Comparison of ENCODE assay signal across 24 cellular contexts in genomic region chr2:167803449-167803988, GRCh38.
"Had no signal": no experiment of that assay in that cellular context is flagged by ENCODE, and none has a peak within 500 bp of the region (broad histone marks: within the 10 kb centered on the region; RNA-seq: fewer than 3 reads in every experiment).

No MANE protein-coding gene starts in this region.

- H3K9ac ChIP-seq: neural progenitor cell, parathyroid adenoma had no signal

- FAIRE-seq: small intestine, urothelium cell line had no signal

- H2AFZ ChIP-seq: neural progenitor cell, parathyroid adenoma had no signal

- H3K4me1 ChIP-seq: parathyroid adenoma, sigmoid colon, stomach, thyroid gland, tibial nerve, upper lobe of left lung, vagina had no signal

- H3K9me3 ChIP-seq: ovary, psoas muscle, stomach, thoracic aorta, thyroid gland, upper lobe of left lung, vagina had no signal

- H3K27me3 ChIP-seq: neural progenitor cell, ovary, sigmoid colon, stomach, thyroid gland, tibial nerve, upper lobe of left lung, vagina had no signal

- H3K4me3 ChIP-seq: neural progenitor cell, ovary, psoas muscle, sigmoid colon, stomach, thoracic aorta, thyroid gland, tibial nerve, upper lobe of left lung, vagina had no signal

- ATAC-seq: natural killer cell; psoas muscle; right cardiac atrium; stimulated activated effector memory CD8-positive, alpha-beta T cell treated with anti-CD3 and anti-CD28 coated beads, Interleukin-12 subunit alpha, Interleukin-12 subunit beta, amount 100 ng/mL, for 72 hours; stimulated activated naive B cell treated with anti-CD40 and anti-IgM and Interleukin-4, amounts not matched to agents 10 μg/mL and 1 μg/mL and 100 μg/mL, for 72 hours had no signal

- H3K79me2 ChIP-seq: parathyroid adenoma had no signal

- DNase-seq: natural killer cell; occipital lobe; ovary; psoas muscle; right cardiac atrium; sigmoid colon; small intestine; stimulated activated CD4-positive, alpha-beta T cell treated with anti-CD3 and anti-CD28 coated beads, Interleukin-15, amount 100 ng/mL, for 24 hours; stimulated activated CD4-positive, alpha-beta T cell treated with anti-CD3 and anti-CD28 coated beads, Interleukin-2, amount 100 ng/mL, for 24 hours; stimulated activated CD4-positive, alpha-beta T cell treated with anti-CD3 and anti-CD28 coated beads, Interleukin-2, amount 100 ng/mL, for 48 hours; stimulated activated CD4-positive, alpha-beta T cell treated with anti-CD3 and anti-CD28 coated beads, Interleukin-4, amount 100 ng/mL, for 24 hours; stimulated activated naive B cell treated with anti-CD40 and anti-IgM and Interleukin-4, amounts not matched to agents 10 μg/mL and 1 μg/mL and 100 μg/mL, for 72 hours; stimulated activated naive CD4-positive, alpha-beta T cell treated with Interleukin-2 at 50 U/mL for 16 hours; stomach; thyroid gland; trophoblast cell; upper lobe of left lung had no signal

- H3K27ac ChIP-seq: neural progenitor cell, ovary, parathyroid adenoma, psoas muscle, sigmoid colon, stomach, thoracic aorta, thyroid gland, tibial nerve, upper lobe of left lung, vagina had no signal

- H3K4me2 ChIP-seq: neural progenitor cell had no signal

- H3K36me3 ChIP-seq: neural progenitor cell, ovary, sigmoid colon, stomach, thoracic aorta, thyroid gland, tibial nerve, upper lobe of left lung, vagina had no signal
